Comparison of ENCODE assay signal across 1 cellular context in genomic region chr2:164839914-164840457, GRCh38.
TF ChIP-seq lines count a peak whose summit lies in the region.

No MANE protein-coding gene starts in this region.

TF ChIP-seq in GM23338, 12 proteins besides CTCF, POLR2A, EP300 and RAD21 (continued from another document):
- TF ChIP-seq REST (IDR thresholded peaks at IDR 0.05; ENCODE audit: unreplicated experiment) (no peak), STAT1 (IDR thresholded peaks at IDR 0.05; ENCODE audit: unreplicated experiment) (no peak), NANOG (IDR thresholded peaks at IDR 0.05; ENCODE audit: borderline replicate concordance) (no peak), EZH2phosphoT487 (IDR thresholded peaks at IDR 0.05; ENCODE audit: unreplicated experiment) (no peak), ZNF331 (CRISPR knock-in tag; IDR thresholded peaks at IDR 0.05; ENCODE audit: low read depth) (no peak), CREB1 (CRISPR knock-in tag; IDR thresholded peaks at IDR 0.05; ENCODE audit: low read depth) (no peak), JUNB (IDR thresholded peaks at IDR 0.05; ENCODE audit: unreplicated experiment) (no peak)
